ENCODE assay signal across 11 cellular contexts in the genomic region with DNA sequence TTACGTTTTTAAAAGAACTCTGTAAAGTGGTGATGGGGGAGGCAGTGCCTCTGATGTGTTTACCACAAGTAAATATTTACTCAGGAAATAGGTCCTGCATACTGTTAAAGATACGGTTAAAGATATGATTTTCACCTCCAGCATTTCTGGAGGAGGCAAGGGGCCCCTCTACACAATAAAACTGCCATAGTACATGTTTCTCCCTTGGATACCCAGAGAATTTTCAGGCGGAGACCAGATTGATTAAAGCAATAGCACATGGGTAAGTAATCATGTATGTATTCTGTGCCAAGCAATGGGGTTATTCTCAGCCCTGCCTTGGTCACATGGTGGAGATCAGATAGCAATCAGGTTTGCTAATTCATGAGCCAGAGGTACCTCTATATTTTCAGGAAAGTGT. TPM values are rescaled to one million over a fixed set of nuclear protein-coding genes. Genes with fewer than 3 reads are reported as not detected.
A peak's percentile ranks its signal among the peaks of the same experiment; 100 is the strongest.
DNase-seq lines count a peak whose midpoint lies in the region; ATAC-seq, FAIRE-seq and TF ChIP-seq lines count a peak whose summit lies in the region.
"Had no signal": no experiment of that assay in that cellular context is flagged by ENCODE, and none has a peak within 500 bp of the region (broad histone marks: within the 10 kb centered on the region; RNA-seq: fewer than 3 reads in every experiment).

No MANE protein-coding gene starts in this region.

- H3K9ac ChIP-seq in H1 (replicated peaks in 1 of 4; ENCODE audit: extremely low read depth in 1 of 4, low read depth in 3 of 4, low read length in 3 of 4), result no peak overlapping the region; a peak in 1 of 7 replicates

- peak; percentile 11 for ATAC-seq in CD8-positive, alpha-beta T cell
- no peak for ATAC-seq in GM21390 (IDR thresholded peaks at IDR 0.05; ENCODE audit: unreplicated experiment)

- H4K8ac ChIP-seq in H1 (ENCODE audit: extremely low read depth, insufficient read depth, low read length), result no peak overlapping the region

- no peaks in the 10 kb centered on the region for H3K27me3 Mint-ChIP-seq in CD8-positive, alpha-beta T cell (ENCODE audit: low read depth)

- peaks cover 7% of the 10 kb centered on the region; the same call in 1 of the 2 replicates for H3K23me2 ChIP-seq in H1 (ENCODE audit: low read depth, low read length)

- H2BK120ac ChIP-seq in H1 (replicated peaks; ENCODE audit: low read depth, low read length), result no peak overlapping the region

- BruUV-seq in OCI-LY7 (replicated peaks; lab: Mats Ljungman, UMichigan), result no TSS peak

- H3K79me1 ChIP-seq in H1 (ENCODE audit: low read depth, low read length), result no peaks in the 10 kb centered on the region

- no peak overlapping the region for H2BK12ac ChIP-seq in H1 (ENCODE audit: low read depth, low read length)

- TF ChIP-seq CTCF in 22Rv1 (IDR thresholded peaks at IDR 0.05), result no peak
- TF ChIP-seq CTCF in CD8-positive, alpha-beta T cell (IDR thresholded peaks at IDR 0.05), result no peak
- TF ChIP-seq CTCF in OCI-LY7 (conservative IDR thresholded peaks at IDR 0.05; ENCODE audit: low read length), result no peak
- TF ChIP-seq CTCF in H1 (IDR thresholded peaks at IDR 0.05; ENCODE audit: control extremely low read depth in 1 of 3, insufficient read depth in 1 of 3, low read depth in 1 of 3, low read length in 3 of 3), result no peak
- TF ChIP-seq CTCF in foreskin fibroblast (IDR thresholded peaks at IDR 0.05; ENCODE audit: low read depth, low read length), result no peak

- no peak overlapping the region for H4K5ac ChIP-seq in H1 (ENCODE audit: insufficient read length, low read depth, low read length)

- peaks cover 85% of the 10 kb centered on the region for H3K4me1 Mint-ChIP-seq in CD8-positive, alpha-beta T cell (ENCODE audit: low read depth)

- intact Hi-C loops in CD8-positive, alpha-beta T cell (cut with DNase I, micrococcal nuclease), result loop anchor here (1.0 to 10.0 kb wide), 2 partner anchors 10 to 1609 kb away; a partner anchor contains a TSS
- intact Hi-C loops in OCI-LY7 (cut with micrococcal nuclease; ENCODE audit: unreplicated experiment) (no loop called here), cardiac septum (cut with DNase I) (no loop called here)

- no peaks in the 10 kb centered on the region for H3K9me3 ChIP-seq in CD8-positive, alpha-beta T cell (ENCODE audit: low read length)
- H3K9me3 ChIP-seq in OCI-LY7 (ENCODE audit: low read length), result 0 out of 2 replicates have a peak, but pooled peaks cover 4% of the 10 kb centered on the region
- H3K9me3 ChIP-seq in H1 (ENCODE audit: insufficient read depth in 2 of 2, low read depth in 1 of 2, low read length in 1 of 2), result no peaks in the 10 kb centered on the region

- TF ChIP-seq RAD21 in H1 (IDR thresholded peaks at IDR 0.05 in 1 of 2, conservative IDR thresholded peaks at IDR 0.05 in 1 of 2; ENCODE audit: low read depth in 2 of 2, low read length in 2 of 2), result no peak

- peaks cover 85% of the 10 kb centered on the region for H3K79me2 ChIP-seq in OCI-LY7 (ENCODE audit: insufficient read depth, low read depth, low read length)
- H3K79me2 ChIP-seq in H1 (ENCODE audit: control insufficient read depth in 1 of 2, insufficient read depth in 2 of 2, low read length in 2 of 2), result peaks cover 5 to 78% of the 10 kb centered on the region in 2 experiments; a peak in 3 of 4 replicates

- H2AFZ ChIP-seq in OCI-LY7 (ENCODE audit: low read length) (no peak overlapping the region), H1 (ENCODE audit: low read length) (no peak overlapping the region)

- no peak overlapping the region for H3K14ac ChIP-seq in H1 (ENCODE audit: insufficient read length)

- no peak for TF ChIP-seq EP300 in H1 (IDR thresholded peaks at IDR 0.05; ENCODE audit: borderline replicate concordance in 1 of 2, low read depth in 2 of 2, low read length in 2 of 2)

- H3K9me3 Mint-ChIP-seq in CD8-positive, alpha-beta T cell, result no peaks in the 10 kb centered on the region

- peaks cover 85% of the 10 kb centered on the region for H3K4me1 ChIP-seq in CD8-positive, alpha-beta T cell (ENCODE audit: insufficient read depth, low read length)
- H3K4me1 ChIP-seq in OCI-LY7 (ENCODE audit: insufficient read depth, low read length, poor library complexity, severe bottlenecking) (peaks cover 87% of the 10 kb centered on the region), H1 (replicated peaks in 1 of 4; ENCODE audit: control insufficient read depth in 3 of 4, insufficient read depth in 4 of 4, low read length in 3 of 4) (peaks cover 0 to 19% (median 13%) of the 10 kb centered on the region in 4 experiments; a peak in 6 of 7 replicates)

- DNase-seq in CD8-positive, alpha-beta T cell, result no peak
- DNase-seq in OCI-LY7 (ENCODE audit: low spot score) (no peak), H1 (ENCODE audit: low read depth in 1 of 2, low spot score in 2 of 2) (no peak), cardiac septum (ENCODE audit: low spot score) (no peak), foreskin fibroblast (no peak)
- DNase-seq in stimulated activated CD4-positive, alpha-beta T cell treated with anti-CD3 and anti-CD28 coated beads, Interleukin-15, amount 100 ng/mL, for 24 hours, result no peak
- DNase-seq: activated effector memory CD4-positive, alpha-beta T cell treated with Interleukin-2 at 50 U/mL for 16 hours; NCI-H524 treated with DMSO at 0.1 percent for 48 hours; stimulated activated CD4-positive, alpha-beta T cell treated with anti-CD3 and anti-CD28 coated beads, Interleukin-4, amount 100 ng/mL, for 1 hour had no signal

- CTCF ChIA-PET in CD8-positive, alpha-beta T cell (lab: Charles Lee), result interaction anchor here (0.7 to 10.1 kb wide), 13 partner anchors 9 to 101 kb away, joined by 3 to 98 read pairs (median 4); a partner anchor contains a TSS
- CTCF ChIA-PET in OCI-LY7 (lab: Charles Lee; ENCODE audit: unreplicated experiment), result no interaction called here
- CTCF ChIA-PET in H1 (lab: Charles Lee; ENCODE audit: partially characterized antibody), result interaction anchor here (1.4 to 12.2 kb wide), 5 partner anchors 9 to 91 kb away, joined by 4 to 138 read pairs (median 12); a partner anchor contains a TSS

- peak overlapping the region; percentile 95 for H3K27ac Mint-ChIP-seq in CD8-positive, alpha-beta T cell

- peak overlapping the region; percentile 29; the same call in 1 of the 2 replicates for H3K4me2 ChIP-seq in OCI-LY7 (ENCODE audit: low read length)
- H3K4me2 ChIP-seq in H1 (ENCODE audit: insufficient read depth in 1 of 2, low read depth in 2 of 2, low read length in 2 of 2), result no peak overlapping the region

- H4K20me1 ChIP-seq in OCI-LY7 (ENCODE audit: insufficient read depth, low read length) (no peaks in the 10 kb centered on the region), H1 (replicated peaks in 1 of 2; ENCODE audit: control insufficient read depth in 1 of 2, insufficient read depth in 2 of 2, low read length in 2 of 2) (peaks cover 0 to 6% of the 10 kb centered on the region in 2 experiments)

- H3K4me3 Mint-ChIP-seq in CD8-positive, alpha-beta T cell, result peak overlapping the region; percentile 73

- no peak overlapping the region for H2BK15ac ChIP-seq in H1 (ENCODE audit: low read length)

- POLR2A ChIA-PET in CD8-positive, alpha-beta T cell (lab: Charles Lee), result interaction anchor here (0.9 to 15.5 kb wide), 12 partner anchors 10 to 88 kb away, joined by 3 to 404 read pairs (median 4); a partner anchor contains a TSS
- POLR2A ChIA-PET in OCI-LY7 (lab: Charles Lee), result interaction anchor here (0.6 to 3.3 kb wide), 5 partner anchors 9 to 705 kb away, joined by 3 to 17 read pairs (median 3); a partner anchor contains a TSS
- POLR2A ChIA-PET in H1 (lab: Charles Lee; ENCODE audit: partially characterized antibody), result interaction anchor here (0.6 to 1.2 kb wide), 3 partner anchors 9 to 49 kb away, joined by 3 to 4 read pairs (median 3); no protein-coding TSS in a partner anchor

- no peak overlapping the region for H3K18ac ChIP-seq in H1 (ENCODE audit: extremely low read depth, low read length)

- H3K36me3 ChIP-seq in CD8-positive, alpha-beta T cell (ENCODE audit: insufficient read depth, low read length), result peaks cover 17% of the 10 kb centered on the region
- H3K36me3 ChIP-seq in OCI-LY7 (ENCODE audit: insufficient read depth, low read length) (no peaks in the 10 kb centered on the region; the same call in 1 of the 2 replicates), H1 (ENCODE audit: control insufficient read depth in 2 of 4, insufficient read depth in 4 of 4, low read length in 3 of 4) (no peaks in the 10 kb centered on the region)

- no peak for TF ChIP-seq POLR2A in H1 (IDR thresholded peaks at IDR 0.05; ENCODE audit: control extremely low read depth in 1 of 2, low read depth in 2 of 2, low read length in 2 of 2)

- no peak overlapping the region for H2BK5ac ChIP-seq in H1 (ENCODE audit: low read depth, low read length)

- no peaks in the 10 kb centered on the region for H3K27me3 ChIP-seq in CD8-positive, alpha-beta T cell (ENCODE audit: insufficient read depth, low read length)
- no peaks in the 10 kb centered on the region for H3K27me3 ChIP-seq in H1 (replicated peaks in 1 of 4; ENCODE audit: control insufficient read depth in 3 of 4, extremely low read depth in 1 of 4, insufficient read depth in 3 of 4, low read length in 3 of 4)

- FAIRE-seq in H1 (lab: Jason Lieb, UNC), result no peak

- H3K23ac ChIP-seq in H1 (ENCODE audit: insufficient read length), result no peak overlapping the region

- no peak overlapping the region for H4K91ac ChIP-seq in H1 (replicated peaks; ENCODE audit: insufficient read length, low read length)

- peak overlapping the region; percentile 23 for H3K4me3 ChIP-seq in CD8-positive, alpha-beta T cell (ENCODE audit: low read depth, low read length)
- H3K4me3 ChIP-seq in OCI-LY7 (ENCODE audit: low read depth, low read length, poor library complexity, severe bottlenecking), result no peak overlapping the region
- no peak overlapping the region for H3K4me3 ChIP-seq in H1 (ENCODE audit: extremely low read depth in 1 of 4, insufficient read depth in 2 of 4, low read depth in 3 of 4, low read length in 4 of 4)
- H3K4me3 ChIP-seq in foreskin fibroblast (ENCODE audit: low read depth in 1 of 2, low read length in 2 of 2), result no peak overlapping the region

- WGBS in H1 (ENCODE audit: extremely low coverage in 1 of 2, insufficient coverage in 1 of 2, insufficient read length in 1 of 2, insufficient replicate concordance in 2 of 2, low coverage in 1 of 2, low lambda C conversion rate in 2 of 2, missing lambda C conversion rate in 1 of 2), 2 experiments, result 80% methylated on average over 3 of the region's 3 CpGs; no CpG with 5 or more reads in 1 of the 2 experiments

- H3K56ac ChIP-seq in H1 (replicated peaks; ENCODE audit: insufficient read length, low read depth, low read length), result no peak overlapping the region

- 0 out of 2 replicates have a peak overlapping the region, but pooled peaks have one; percentile 82 for H2BK20ac ChIP-seq in H1 (ENCODE audit: low read length)

- no peaks in the 10 kb centered on the region for H3K9me2 ChIP-seq in OCI-LY7 (ENCODE audit: insufficient read depth, low read length)

- H3K4ac ChIP-seq in H1 (replicated peaks; ENCODE audit: insufficient read length, low read depth, low read length), result no peak overlapping the region

- peaks cover 76% of the 10 kb centered on the region for H3K36me3 Mint-ChIP-seq in CD8-positive, alpha-beta T cell

- H3K27ac ChIP-seq in 22Rv1 (peak overlapping the region; percentile 87), OCI-LY7 (ENCODE audit: low read depth, low read length, poor library complexity, severe bottlenecking) (no peak overlapping the region), H1 (ENCODE audit: low read depth, low read length) (no peak overlapping the region)
- H3K27ac ChIP-seq in CD8-positive, alpha-beta T cell (ENCODE audit: low read depth, low read length), result peak overlapping the region; percentile 49

- 0 out of 2 replicates have a peak overlapping the region, but pooled peaks have one; percentile 46 for H2AK5ac ChIP-seq in H1 (ENCODE audit: low read depth, low read length)

RNA-seq across cellular contexts. Expression of a gene that starts 9.6 kb away (rescaled TPM):
- 10 to 100 TPM; 92.5 to 93.2 TPM for total RNA-seq in CD8-positive, alpha-beta T cell
- total RNA-seq in OCI-LY7 (2014; rRNA removed; shearing (Covaris generic)), result 18.0 and 18.7 TPM in 2 replicates
- 28.5 and 28.9 TPM in 2 replicates for total RNA-seq in OCI-LY7 (2022)
- 44.5 and 45.6 TPM in 2 replicates for total RNA-seq in H1 (2021; fragmentation: NEBNext Ultra II Directional; extraction: Animal tissue kit (Norgen Biotek cat#: 25700))
- polyA plus RNA-seq in H1 (2011; rRNA removed), result 13.3 and 16.7 TPM in 2 replicates
- polyA plus RNA-seq in H1 (2011; cell fraction: cytosol; rRNA removed), result 21.7 TPM
- 19.6 TPM for polyA plus RNA-seq in H1 (2011; cell fraction: nucleus; rRNA removed)
- polyA plus RNA-seq in H1 (2012, experiment 1 of 2), result 21.1 to 34.2 TPM (median 29.2 TPM) in 4 replicates
- 9.9 TPM for polyA plus RNA-seq in H1 (2012, experiment 2 of 2)
- 22.5 TPM for polyA plus RNA-seq in H1 (2013, experiment 1 of 2)
- 22.1 TPM for polyA plus RNA-seq in H1 (2013, experiment 2 of 2)
- polyA minus RNA-seq in H1 (2011; rRNA and poly(A)+ RNA removed), result 43.9 and 57.0 TPM in 2 replicates
- 17.9 TPM for polyA minus RNA-seq in H1 (2011; cell fraction: cytosol; rRNA and poly(A)+ RNA removed)
- polyA minus RNA-seq in H1 (2011; cell fraction: nucleus; rRNA and poly(A)+ RNA removed), result 23.2 TPM
- total RNA-seq in cardiac septum, result 11.2 TPM

Comparison
In these comparisons a context has a peak if more than half of its experiments do, and no peak if none do; other contexts are left out.
1. H3K27ac ChIP-seq: peak in 22Rv1 (single experiment) and CD8-positive, alpha-beta T cell (single experiment); none in OCI-LY7 (single experiment) and H1 (single experiment).
2. intact Hi-C loops: an anchor here in CD8-positive, alpha-beta T cell (1.0 to 10.0 kb wide); none called in OCI-LY7 and cardiac septum.